8 cellular contexts compared by ENCODE assay signal in the genomic region with DNA sequence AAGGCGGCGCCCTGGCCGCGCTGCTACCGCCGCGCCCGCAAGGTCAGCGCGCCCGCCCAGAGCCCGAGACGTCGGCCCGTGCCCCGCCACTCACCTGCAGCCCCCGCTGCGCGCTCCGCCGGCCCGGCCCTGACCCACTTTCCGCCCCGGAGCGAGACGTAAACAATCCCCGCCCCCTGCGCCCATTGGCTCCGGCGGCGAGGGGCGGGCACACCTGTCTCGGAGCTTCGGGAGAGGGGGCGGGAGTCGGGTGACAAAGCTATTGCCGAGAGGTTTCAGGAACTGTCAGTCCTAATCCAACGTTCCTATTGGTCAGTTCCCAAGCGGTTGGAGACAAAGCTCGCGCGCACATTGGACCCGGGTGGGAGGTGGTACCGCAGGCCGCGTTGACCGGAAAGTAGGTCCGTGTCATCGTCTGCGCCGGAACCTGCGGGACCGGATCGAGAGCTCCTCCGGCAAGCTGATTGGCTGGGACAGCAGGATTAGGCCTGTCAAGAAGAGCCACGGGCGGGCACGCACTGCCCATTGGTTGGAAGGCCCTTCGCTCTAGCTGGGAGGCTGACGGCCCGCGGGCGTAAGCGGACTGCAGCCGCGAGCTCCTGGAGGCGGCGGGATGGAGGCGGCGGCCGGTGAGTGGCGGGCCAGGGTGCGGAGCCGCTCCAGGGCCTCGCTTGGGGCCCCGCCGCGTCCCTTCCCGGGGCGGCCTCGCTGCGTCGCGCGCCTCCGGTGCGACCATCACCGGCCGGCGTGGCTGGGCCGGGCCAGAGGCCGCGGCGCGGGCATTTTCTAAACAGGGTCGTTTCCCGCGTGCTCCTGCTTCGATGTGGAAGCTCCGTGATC. TPM values are rescaled to one million over a fixed set of nuclear protein-coding genes. Genes with fewer than 3 reads are reported as not detected.
DNase-seq lines count a peak whose midpoint lies in the region; ATAC-seq, FAIRE-seq and TF ChIP-seq lines count a peak whose summit lies in the region.

A gene with protein sequence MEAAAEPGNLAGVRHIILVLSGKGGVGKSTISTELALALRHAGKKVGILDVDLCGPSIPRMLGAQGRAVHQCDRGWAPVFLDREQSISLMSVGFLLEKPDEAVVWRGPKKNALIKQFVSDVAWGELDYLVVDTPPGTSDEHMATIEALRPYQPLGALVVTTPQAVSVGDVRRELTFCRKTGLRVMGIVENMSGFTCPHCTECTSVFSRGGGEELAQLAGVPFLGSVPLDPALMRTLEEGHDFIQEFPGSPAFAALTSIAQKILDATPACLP (plus strand): TSS at position 553 of the 840 bp plus-strand sequence. CDS start 61 bp downstream, at position 614.
A gene (minus strand): TSS at position 164 of the 840 bp plus-strand sequence. CDS start 1,088 bp downstream, outside the sequence.

- H2BK20ac ChIP-seq in H1 (ENCODE audit: low read length) = no peak within 1 kb of the TSS

- H3K14ac ChIP-seq in H1 (ENCODE audit: insufficient read length) = no peak within 1 kb of the TSS

- TF ChIP-seq POLR2A in H1 (IDR thresholded peaks at IDR 0.05; ENCODE audit: control extremely low read depth in 1 of 2, low read depth in 2 of 2, low read length in 2 of 2) = no peak; a peak in 1 of 3 replicates

- H4K8ac ChIP-seq in H1 (ENCODE audit: extremely low read depth, insufficient read depth, low read length) = peak within 1 kb of the TSS; percentile 92; the same call in 1 of the 2 replicates

- peak within 1 kb of the TSS; percentile 5 for H4K5ac ChIP-seq in H1 (ENCODE audit: insufficient read length, low read depth, low read length)

- no peak within 1 kb of the TSS for H4K91ac ChIP-seq in H1 (replicated peaks; ENCODE audit: insufficient read length, low read length)

- H2AK5ac ChIP-seq in H1 (ENCODE audit: low read depth, low read length) = no peak within 1 kb of the TSS

- H3K27ac ChIP-seq in H1 (ENCODE audit: low read depth, low read length) = peak within 1 kb of the TSS; percentile 39; the same call in 1 of the 2 replicates

- H3K23ac ChIP-seq in H1 (ENCODE audit: insufficient read length) = no peak within 1 kb of the TSS

- H3K27ac Mint-ChIP-seq in activated CD8-positive, alpha-beta memory T cell treated with anti-CD3 and anti-CD28 coated beads, Interleukin-2, amount 10 ng/mL, durations not matched to agents 7 days and 5 days = peak within 1 kb of the TSS; percentile 88
- peak within 1 kb of the TSS; percentile 43 for H3K27ac Mint-ChIP-seq in memory B cell

- CTCF ChIA-PET in activated CD8-positive, alpha-beta memory T cell treated with anti-CD3 and anti-CD28 coated beads, Interleukin-2, amount 10 ng/mL, durations not matched to agents 7 days and 5 days (lab: Charles Lee) = interaction anchor here (0.6 to 2.7 kb wide), 10 partner anchors 10 to 362 kb away, joined by 3 to 47 read pairs (median 5); a partner anchor contains a TSS
- CTCF ChIA-PET in H1 (lab: Charles Lee; ENCODE audit: partially characterized antibody) = interaction anchor here (0.6 to 2.4 kb wide), 10 partner anchors 8 to 198 kb away, joined by 3 to 14 read pairs (median 4); a partner anchor contains a TSS

- H3K4me3 ChIP-seq in NT2/D1 (ENCODE audit: insufficient read length, low read depth) (peak within 1 kb of the TSS; percentile 79), H1 (ENCODE audit: extremely low read depth in 1 of 4, insufficient read depth in 2 of 4, low read depth in 3 of 4, low read length in 4 of 4) (peak within 1 kb of the TSS; percentile 88 to 98 (median 92))

- no peak within 1 kb of the TSS for H2BK120ac ChIP-seq in H1 (replicated peaks; ENCODE audit: low read depth, low read length)

- H3K9me3 ChIP-seq in NT2/D1 (ENCODE audit: insufficient read depth, low read length) = no peaks in the 10 kb centered on the region
- no peaks in the 10 kb centered on the region for H3K9me3 ChIP-seq in H1 (ENCODE audit: insufficient read depth in 2 of 2, low read depth in 1 of 2, low read length in 1 of 2)

- H3K27me3 ChIP-seq in NT2/D1 (ENCODE audit: insufficient read depth, insufficient read length) (no peaks in the 10 kb centered on the region), H1 (replicated peaks in 1 of 4; ENCODE audit: control insufficient read depth in 3 of 4, extremely low read depth in 1 of 4, insufficient read depth in 3 of 4, low read length in 3 of 4) (no peaks in the 10 kb centered on the region)

- POLR2A ChIA-PET in H1 (lab: Charles Lee; ENCODE audit: partially characterized antibody) = interaction anchor here (0.6 to 12.0 kb wide), 18 partner anchors 10 to 466 kb away, joined by 3 to 246 read pairs (median 4); a partner anchor contains a TSS

- H3K4ac ChIP-seq in H1 (replicated peaks; ENCODE audit: insufficient read length, low read depth, low read length) = no peak within 1 kb of the TSS

- no peak for TF ChIP-seq RAD21 in H1 (IDR thresholded peaks at IDR 0.05 in 1 of 2, conservative IDR thresholded peaks at IDR 0.05 in 1 of 2; ENCODE audit: low read depth in 2 of 2, low read length in 2 of 2)

- no peak within 1 kb of the TSS for H2BK15ac ChIP-seq in H1 (ENCODE audit: low read length)

- no peaks in the 10 kb centered on the region for H3K36me3 Mint-ChIP-seq in activated CD8-positive, alpha-beta memory T cell treated with anti-CD3 and anti-CD28 coated beads, Interleukin-2, amount 10 ng/mL, durations not matched to agents 7 days and 5 days
- peaks cover 2% of the 10 kb centered on the region for H3K36me3 Mint-ChIP-seq in memory B cell

- no peaks in the 10 kb centered on the region for H3K9me3 Mint-ChIP-seq in activated CD8-positive, alpha-beta memory T cell treated with anti-CD3 and anti-CD28 coated beads, Interleukin-2, amount 10 ng/mL, durations not matched to agents 7 days and 5 days (ENCODE audit: low read depth)
- no peaks in the 10 kb centered on the region for H3K9me3 Mint-ChIP-seq in memory B cell

- peaks cover 3% of the 10 kb centered on the region; the same call in 1 of the 2 replicates for H3K23me2 ChIP-seq in H1 (ENCODE audit: low read depth, low read length)

- peak; percentile 100 for DNase-seq in COR-L47 (lab: John Stamatoyannopoulos, UW)
- peak in 75 of 76 experiments; percentile 47 to 100 (median 99) for DNase-seq in HUDEP-2 (lab: John Stamatoyannopoulos, UW; ENCODE audit: unreplicated experiment in 76 of 76)
- DNase-seq in NT2/D1 (ENCODE audit: low read depth, low spot score) = peak; percentile 99
- peak; percentile 100 for DNase-seq in activated CD8-positive, alpha-beta memory T cell treated with anti-CD3 and anti-CD28 coated beads, Interleukin-2, amount 10 ng/mL, durations not matched to agents 7 days and 5 days
- DNase-seq in H1 (ENCODE audit: low read depth in 1 of 2, low spot score in 2 of 2) = peak; percentile 94 to 100
- peak; percentile 90 to 94 for DNase-seq in memory B cell (ENCODE audit: low spot score in 2 of 2)
- DNase-seq in stimulated activated CD8-positive, alpha-beta memory T cell treated with anti-CD3 and anti-CD28 coated beads, Interleukin-12 subunit alpha, Interleukin-12 subunit beta, amount 100 ng/mL, for 24 hours (ENCODE audit: extremely low read depth) = peak; percentile 97

- no peak for TF ChIP-seq CTCF in H1 (IDR thresholded peaks at IDR 0.05; ENCODE audit: control extremely low read depth in 1 of 3, insufficient read depth in 1 of 3, low read depth in 1 of 3, low read length in 3 of 3)

- 2% methylated on average over 57 of the region's 100 CpGs; no CpG with 5 or more reads in 1 of the 2 experiments for WGBS in H1 (ENCODE audit: extremely low coverage in 1 of 2, insufficient coverage in 1 of 2, insufficient read length in 1 of 2, insufficient replicate concordance in 2 of 2, low coverage in 1 of 2, low lambda C conversion rate in 2 of 2, missing lambda C conversion rate in 1 of 2), 2 experiments

- FAIRE-seq in H1 (lab: Jason Lieb, UNC) = peak; percentile 96

- peak within 1 kb of the TSS; percentile 93 for H3K4me3 Mint-ChIP-seq in activated CD8-positive, alpha-beta memory T cell treated with anti-CD3 and anti-CD28 coated beads, Interleukin-2, amount 10 ng/mL, durations not matched to agents 7 days and 5 days
- H3K4me3 Mint-ChIP-seq in memory B cell = peak within 1 kb of the TSS; percentile 88

- H3K4me1 ChIP-seq in NT2/D1 (ENCODE audit: insufficient read depth, insufficient read length) = peaks cover 18% of the 10 kb centered on the region
- H3K4me1 ChIP-seq in H1 (replicated peaks in 1 of 4; ENCODE audit: control insufficient read depth in 3 of 4, insufficient read depth in 4 of 4, low read length in 3 of 4) = peaks cover 0 to 7% (median 4%) of the 10 kb centered on the region in 4 experiments; a peak in 5 of 7 replicates

- H3K4me2 ChIP-seq in H1 (ENCODE audit: insufficient read depth in 1 of 2, low read depth in 2 of 2, low read length in 2 of 2) = peak within 1 kb of the TSS; percentile 81 to 92

- H2BK12ac ChIP-seq in H1 (ENCODE audit: low read depth, low read length) = no peak within 1 kb of the TSS

- no peak within 1 kb of the TSS; the same call in 1 of the 2 replicates for H2BK5ac ChIP-seq in H1 (ENCODE audit: low read depth, low read length)

- H3K27me3 Mint-ChIP-seq in activated CD8-positive, alpha-beta memory T cell treated with anti-CD3 and anti-CD28 coated beads, Interleukin-2, amount 10 ng/mL, durations not matched to agents 7 days and 5 days = no peaks in the 10 kb centered on the region
- no peaks in the 10 kb centered on the region for H3K27me3 Mint-ChIP-seq in memory B cell

- H3K18ac ChIP-seq in H1 (ENCODE audit: extremely low read depth, low read length) = no peak within 1 kb of the TSS; the same call in 1 of the 2 replicates

- H3K79me2 ChIP-seq in H1 (ENCODE audit: control insufficient read depth in 1 of 2, insufficient read depth in 2 of 2, low read length in 2 of 2) = peaks cover 0 to 35% of the 10 kb centered on the region in 2 experiments; a peak in 3 of 4 replicates

- TF ChIP-seq EP300 in H1 (IDR thresholded peaks at IDR 0.05; ENCODE audit: borderline replicate concordance in 1 of 2, low read depth in 2 of 2, low read length in 2 of 2) = peak in 1 of 2 experiments; percentile 3; a peak in 1 of 3 replicates

- peak; percentile 75 for ATAC-seq in GM21381 (IDR thresholded peaks at IDR 0.05; ENCODE audit: unreplicated experiment)
- ATAC-seq in activated CD8-positive, alpha-beta memory T cell treated with anti-CD3 and anti-CD28 coated beads, Interleukin-2, amount 10 ng/mL, durations not matched to agents 7 days and 5 days = peak; percentile 91
- peak; percentile 84 for ATAC-seq in memory B cell (ENCODE audit: low read depth)

- peaks cover 20 to 38% of the 10 kb centered on the region in 2 experiments for H4K20me1 ChIP-seq in H1 (replicated peaks in 1 of 2; ENCODE audit: control insufficient read depth in 1 of 2, insufficient read depth in 2 of 2, low read length in 2 of 2)

- H3K36me3 ChIP-seq in NT2/D1 (ENCODE audit: insufficient read depth, insufficient read length, low read length) (peaks cover 70% of the 10 kb centered on the region), H1 (ENCODE audit: control insufficient read depth in 2 of 4, insufficient read depth in 4 of 4, low read length in 3 of 4) (peaks cover 0 to 14% (median under 1%) of the 10 kb centered on the region in 4 experiments; a peak in 4 of 8 replicates)

- no peak within 1 kb of the TSS for H3K56ac ChIP-seq in H1 (replicated peaks; ENCODE audit: insufficient read length, low read depth, low read length)

- H3K9ac ChIP-seq in NT2/D1 (ENCODE audit: insufficient read length, low read depth) (peak within 1 kb of the TSS; percentile 92), H1 (replicated peaks in 1 of 4; ENCODE audit: extremely low read depth in 1 of 4, low read depth in 3 of 4, low read length in 3 of 4) (peak within 1 kb of the TSS; percentile 62 to 90 (median 77))

- peaks cover 19% of the 10 kb centered on the region for H3K79me1 ChIP-seq in H1 (ENCODE audit: low read depth, low read length)

- H2AFZ ChIP-seq in H1 (ENCODE audit: low read length) = no peak within 1 kb of the TSS

- peaks cover 24% of the 10 kb centered on the region for H3K4me1 Mint-ChIP-seq in activated CD8-positive, alpha-beta memory T cell treated with anti-CD3 and anti-CD28 coated beads, Interleukin-2, amount 10 ng/mL, durations not matched to agents 7 days and 5 days
- peaks cover 13% of the 10 kb centered on the region for H3K4me1 Mint-ChIP-seq in memory B cell

RNA-seq across cellular contexts. Expression of the first gene that starts in this region (rescaled TPM):
- 10 to 100 TPM; 52.5 to 64.0 TPM for total RNA-seq in activated CD8-positive, alpha-beta memory T cell treated with anti-CD3 and anti-CD28 coated beads, Interleukin-2, amount 10 ng/mL, durations not matched to agents 7 days and 5 days
- total RNA-seq in H1 (2021; fragmentation: NEBNext Ultra II Directional; extraction: Animal tissue kit (Norgen Biotek cat#: 25700)) = 68.0 and 70.3 TPM in 2 replicates
- polyA plus RNA-seq in H1 (2011; rRNA removed) = 96.9 and 130 TPM in 2 replicates
- polyA plus RNA-seq in H1 (2011; cell fraction: cytosol; rRNA removed) = 101 TPM
- 141 TPM for polyA plus RNA-seq in H1 (2011; cell fraction: nucleus; rRNA removed)
- 44.7 to 70.3 TPM (median 69.2 TPM) in 4 replicates for polyA plus RNA-seq in H1 (2012, experiment 1 of 2)
- polyA plus RNA-seq in H1 (2012, experiment 2 of 2) = 80.2 TPM
- 65.6 TPM for polyA plus RNA-seq in H1 (2013, experiment 1 of 2)
- polyA plus RNA-seq in H1 (2013, experiment 2 of 2) = 61.2 TPM
- 13.2 and 13.3 TPM in 2 replicates for polyA minus RNA-seq in H1 (2011; rRNA and poly(A)+ RNA removed)
- polyA minus RNA-seq in H1 (2011; cell fraction: cytosol; rRNA and poly(A)+ RNA removed) = 37.4 TPM
- polyA minus RNA-seq in H1 (2011; cell fraction: nucleus; rRNA and poly(A)+ RNA removed) = 42.5 TPM

RNA-seq across cellular contexts. Expression of the second gene that starts in this region (rescaled TPM):
- total RNA-seq in activated CD8-positive, alpha-beta memory T cell treated with anti-CD3 and anti-CD28 coated beads, Interleukin-2, amount 10 ng/mL, durations not matched to agents 7 days and 5 days = 10 to 100 TPM; 35.7 to 36.5 TPM
- total RNA-seq in H1 (2021; fragmentation: NEBNext Ultra II Directional; extraction: Animal tissue kit (Norgen Biotek cat#: 25700)) = 22.5 and 25.3 TPM in 2 replicates
- polyA plus RNA-seq in H1 (2011; rRNA removed) = 37.8 and 60.1 TPM in 2 replicates
- polyA plus RNA-seq in H1 (2011; cell fraction: cytosol; rRNA removed) = 45.6 TPM
- polyA plus RNA-seq in H1 (2011; cell fraction: nucleus; rRNA removed) = 113 TPM
- 24.3 to 39.4 TPM (median 30.0 TPM) in 4 replicates for polyA plus RNA-seq in H1 (2012, experiment 1 of 2)
- polyA plus RNA-seq in H1 (2012, experiment 2 of 2) = 20.6 TPM
- polyA plus RNA-seq in H1 (2013, experiment 1 of 2) = 19.3 TPM
- 16.6 TPM for polyA plus RNA-seq in H1 (2013, experiment 2 of 2)
- polyA minus RNA-seq in H1 (2011; rRNA and poly(A)+ RNA removed) = 9.8 and 10.4 TPM in 2 replicates
- polyA minus RNA-seq in H1 (2011; cell fraction: cytosol; rRNA and poly(A)+ RNA removed) = 12.6 TPM
- polyA minus RNA-seq in H1 (2011; cell fraction: nucleus; rRNA and poly(A)+ RNA removed) = 24.4 TPM

Comparison
In these comparisons a context has a peak if more than half of its experiments do, and no peak if none do; other contexts are left out.
1. Peak in every context shown above with its lines: DNase-seq, ATAC-seq, H3K4me3 ChIP-seq and H3K27ac ChIP-seq.